Comparison of ENCODE assay signal across 25 cellular contexts in genomic region chr1:84489766-84490165, GRCh38.
"Had no signal": no experiment of that assay in that cellular context is flagged by ENCODE, and none has a peak within 500 bp of the region (broad histone marks: within the 10 kb centered on the region; RNA-seq: fewer than 3 reads in every experiment).

No MANE protein-coding gene starts in this region.

- H3K4me3 Mint-ChIP-seq: dendritic cell treated with granulocyte-macrophage colony-stimulating factor and Interleukin-4, amounts not matched to agents 40 ng/mL and 50 ng/mL, for 4 days; natural killer cell treated with Interleukin-12 subunit alpha and Interleukin-12 subunit beta and Interleukin-15 and Interleukin-18, amount 100 ng/mL, for 72 hours; neural progenitor cell; stimulated activated memory B cell treated with anti-CD40 and anti-IgM and Interleukin-4, amounts not matched to agents 10 μg/mL and 1 μg/mL and 100 μg/mL, for 72 hours had no signal

- H3K27ac Mint-ChIP-seq: dendritic cell treated with granulocyte-macrophage colony-stimulating factor and Interleukin-4, amounts not matched to agents 40 ng/mL and 50 ng/mL, for 4 days; neural progenitor cell; stimulated activated memory B cell treated with anti-CD40 and anti-IgM and Interleukin-4, amounts not matched to agents 10 μg/mL and 1 μg/mL and 100 μg/mL, for 72 hours had no signal

- H3K9me3 ChIP-seq: esophagus squamous epithelium, gastrocnemius medialis, heart right ventricle, left lung, lower lobe of right lung, ovary, right atrium auricular region, stomach, thoracic aorta, upper lobe of left lung, uterus had no signal

- H3K27ac ChIP-seq: esophagus squamous epithelium, gastrocnemius medialis, heart right ventricle, left lung, lower lobe of right lung, neural progenitor cell, ovary, stomach, thoracic aorta, upper lobe of left lung, uterus had no signal

- H3K9me3 Mint-ChIP-seq: natural killer cell treated with Interleukin-12 subunit alpha and Interleukin-12 subunit beta and Interleukin-15 and Interleukin-18, amount 100 ng/mL, for 72 hours; neural progenitor cell; stimulated activated memory B cell treated with anti-CD40 and anti-IgM and Interleukin-4, amounts not matched to agents 10 μg/mL and 1 μg/mL and 100 μg/mL, for 72 hours had no signal

- H3K4me3 ChIP-seq: esophagus squamous epithelium, gastrocnemius medialis, heart right ventricle, left lung, lower lobe of right lung, neural progenitor cell, ovary, right atrium auricular region, smooth muscle cell, stomach, thoracic aorta, upper lobe of left lung, uterus had no signal

- ATAC-seq: gastrocnemius medialis; heart right ventricle; left lung; lower lobe of right lung; natural killer cell treated with Interleukin-12 subunit alpha and Interleukin-12 subunit beta and Interleukin-15 and Interleukin-18, amount 100 ng/mL, for 72 hours; stimulated activated memory B cell treated with anti-CD40 and anti-IgM and Interleukin-4, amounts not matched to agents 10 μg/mL and 1 μg/mL and 100 μg/mL, for 72 hours had no signal

- DNase-seq: cerebellar nuclear complex; esophagus squamous epithelium; gastrocnemius medialis; heart right ventricle; left lung; lower lobe of right lung; mesenchymal stem cell; midbrain; nucleus accumbens; ovary; stimulated activated CD4-positive, alpha-beta T cell treated with anti-CD3 and anti-CD28 coated beads, Interleukin-2, amount 100 ng/mL, for 48 hours; stimulated activated CD8-positive, alpha-beta memory T cell treated with anti-CD3 and anti-CD28 coated beads, Interleukin-4, amount 100 ng/mL, for 48 hours; stomach; substantia nigra; upper lobe of left lung; uterus had no signal

- H3K4me1 Mint-ChIP-seq: neural progenitor cell had no signal

- H3K4me1 ChIP-seq: lower lobe of right lung, neural progenitor cell, right atrium auricular region, uterus had no signal

- H3K9ac ChIP-seq: neural progenitor cell had no signal

- H3K36me3 ChIP-seq: ovary had no signal

- H2AFZ ChIP-seq: neural progenitor cell had no signal

- H3K4me2 ChIP-seq: neural progenitor cell, smooth muscle cell had no signal

- H3K27me3 Mint-ChIP-seq: dendritic cell treated with granulocyte-macrophage colony-stimulating factor and Interleukin-4, amounts not matched to agents 40 ng/mL and 50 ng/mL, for 4 days; natural killer cell treated with Interleukin-12 subunit alpha and Interleukin-12 subunit beta and Interleukin-15 and Interleukin-18, amount 100 ng/mL, for 72 hours; stimulated activated memory B cell treated with anti-CD40 and anti-IgM and Interleukin-4, amounts not matched to agents 10 μg/mL and 1 μg/mL and 100 μg/mL, for 72 hours had no signal

- H3K27me3 ChIP-seq: esophagus squamous epithelium, gastrocnemius medialis, heart right ventricle, left lung, neural progenitor cell, ovary, right atrium auricular region, stomach, upper lobe of left lung, uterus had no signal

- FAIRE-seq: colon, keratinocyte had no signal
